ENCODE assay signal across 27 cellular contexts in the genomic region with DNA sequence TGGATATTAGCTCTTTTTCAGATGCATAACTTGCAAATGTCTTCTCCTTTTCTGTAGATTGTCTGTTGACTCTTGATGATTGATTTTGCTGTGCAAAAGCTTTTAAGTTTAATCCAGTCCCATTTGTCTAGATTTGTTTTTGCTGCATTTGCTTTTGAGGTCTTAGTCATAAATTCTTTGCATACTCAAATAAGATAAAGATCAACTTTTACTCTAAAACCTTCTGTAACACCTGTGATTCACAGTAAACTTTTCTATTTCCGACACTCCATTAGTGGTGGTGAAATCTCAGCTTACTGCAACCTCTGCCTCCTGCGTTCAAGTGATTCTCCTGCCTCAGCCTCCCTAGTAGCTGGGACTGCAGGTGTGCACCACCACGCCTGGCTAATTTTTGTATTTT.
"Had no signal": no experiment of that assay in that cellular context is flagged by ENCODE, and none has a peak within 500 bp of the region (broad histone marks: within the 10 kb centered on the region; RNA-seq: fewer than 3 reads in every experiment).

No MANE protein-coding gene starts in this region.

- H3K36me3 ChIP-seq: left lung, lower lobe of right lung, ovary, stomach, thyroid gland, transverse colon, upper lobe of left lung, vagina had no signal

- H3K36me3 Mint-ChIP-seq: naive B cell; natural killer cell treated with Interleukin-12 subunit alpha and Interleukin-12 subunit beta and Interleukin-15 and Interleukin-18, amount 100 ng/mL, for 72 hours; stimulated activated naive B cell treated with anti-CD40 and anti-IgM and Interleukin-4, amounts not matched to agents 10 μg/mL and 1 μg/mL and 100 μg/mL, for 72 hours had no signal

- H3K9me3 Mint-ChIP-seq: natural killer cell treated with Interleukin-12 subunit alpha and Interleukin-12 subunit beta and Interleukin-15 and Interleukin-18, amount 100 ng/mL, for 72 hours; stimulated activated naive B cell treated with anti-CD40 and anti-IgM and Interleukin-4, amounts not matched to agents 10 μg/mL and 1 μg/mL and 100 μg/mL, for 72 hours had no signal

- H3K4me3 ChIP-seq: left lung, lower lobe of right lung, ovary, skin epidermis, stomach, testis, thyroid gland, transverse colon, upper lobe of left lung, vagina had no signal

- FAIRE-seq: keratinocyte had no signal

- DNase-seq: hippocampal formation; left colon; lower lobe of right lung; mammary epithelial cell; mesenchymal stem cell; naive B cell; ovary; right cardiac atrium; stimulated activated CD4-positive, alpha-beta T cell treated with anti-CD3 and anti-CD28 coated beads, Interleukin-12 subunit alpha, Interleukin-12 subunit beta, amount 100 ng/mL, for 4 hours; stimulated activated CD4-positive, alpha-beta T cell treated with anti-CD3 and anti-CD28 coated beads, Interleukin-15, amount 100 ng/mL, for 24 hours; stimulated activated CD4-positive, alpha-beta T cell treated with anti-CD3 and anti-CD28 coated beads, Interleukin-2, amount 100 ng/mL, for 24 hours; stimulated activated CD4-positive, alpha-beta T cell treated with anti-CD3 and anti-CD28 coated beads, Interleukin-4, amount 100 ng/mL, for 1 hour; stimulated activated naive B cell treated with anti-CD40 and anti-IgM and Interleukin-4, amounts not matched to agents 10 μg/mL and 1 μg/mL and 100 μg/mL, for 72 hours; stimulated activated naive CD8-positive, alpha-beta T cell treated with anti-CD3 and anti-CD28 coated beads, Interleukin-15, Interleukin-2, amounts not matched to agents 100 U/mL and 50 U/mL, for 24 hours; stomach; testis; thyroid gland; transverse colon; upper lobe of left lung had no signal

- H3K27ac ChIP-seq: left lung, lower lobe of right lung, ovary, skin epidermis, stomach, testis, thyroid gland, transverse colon, upper lobe of left lung, vagina had no signal

- H3K27me3 ChIP-seq: left lung, ovary, stomach, testis, thyroid gland, transverse colon, upper lobe of left lung, vagina had no signal

- ATAC-seq: left colon; left lung; lower lobe of right lung; natural killer cell treated with Interleukin-12 subunit alpha and Interleukin-12 subunit beta and Interleukin-15 and Interleukin-18, amount 100 ng/mL, for 72 hours; right cardiac atrium; sciatic nerve; stimulated activated naive B cell treated with anti-CD40 and anti-IgM and Interleukin-4, amounts not matched to agents 10 μg/mL and 1 μg/mL and 100 μg/mL, for 72 hours; stimulated activated naive CD8-positive, alpha-beta T cell treated with anti-CD3 and anti-CD28 coated beads, Interleukin-15, Interleukin-2, amounts not matched to agents 100 U/mL and 50 U/mL, for 24 hours had no signal

- H3K27ac Mint-ChIP-seq: mesothelial cell of epicardium; natural killer cell treated with Interleukin-12 subunit alpha and Interleukin-12 subunit beta and Interleukin-15 and Interleukin-18, amount 100 ng/mL, for 72 hours; progenitor cell of endocrine pancreas; stimulated activated naive B cell treated with anti-CD40 and anti-IgM and Interleukin-4, amounts not matched to agents 10 μg/mL and 1 μg/mL and 100 μg/mL, for 72 hours had no signal

- H3K27me3 Mint-ChIP-seq: naive B cell; natural killer cell treated with Interleukin-12 subunit alpha and Interleukin-12 subunit beta and Interleukin-15 and Interleukin-18, amount 100 ng/mL, for 72 hours; progenitor cell of endocrine pancreas; stimulated activated naive B cell treated with anti-CD40 and anti-IgM and Interleukin-4, amounts not matched to agents 10 μg/mL and 1 μg/mL and 100 μg/mL, for 72 hours had no signal

- H3K4me1 Mint-ChIP-seq: mesothelial cell of epicardium; naive B cell; stimulated activated naive B cell treated with anti-CD40 and anti-IgM and Interleukin-4, amounts not matched to agents 10 μg/mL and 1 μg/mL and 100 μg/mL, for 72 hours had no signal

- H3K4me3 Mint-ChIP-seq: mesothelial cell of epicardium; naive B cell; natural killer cell treated with Interleukin-12 subunit alpha and Interleukin-12 subunit beta and Interleukin-15 and Interleukin-18, amount 100 ng/mL, for 72 hours; stimulated activated naive B cell treated with anti-CD40 and anti-IgM and Interleukin-4, amounts not matched to agents 10 μg/mL and 1 μg/mL and 100 μg/mL, for 72 hours had no signal

- H3K9me3 ChIP-seq: lower lobe of right lung, ovary, testis, thyroid gland, transverse colon, upper lobe of left lung, vagina had no signal

- H3K4me1 ChIP-seq: left lung, lower lobe of right lung, stomach, testis, thyroid gland, transverse colon, upper lobe of left lung, vagina had no signal
